In genomic region chr15:63440265-63440648, GRCh38 we compare ENCODE assay signal across 28 cellular contexts. TPM values are rescaled to one million over a fixed set of nuclear protein-coding genes. Genes with fewer than 3 reads are reported as not detected.
"Had no signal": no experiment of that assay in that cellular context is flagged by ENCODE, and none has a peak within 500 bp of the region (broad histone marks: within the 10 kb centered on the region; RNA-seq: fewer than 3 reads in every experiment).

No MANE protein-coding gene starts in this region.

- H3K27me3 ChIP-seq: colonic mucosa, dorsolateral prefrontal cortex, gastroesophageal sphincter, hepatocyte, neural progenitor cell, sigmoid colon, thyroid gland, upper lobe of left lung had no signal

- H3K27ac Mint-ChIP-seq: activated CD8-positive, alpha-beta T cell treated with anti-CD3 and anti-CD28 coated beads, Interleukin-2, amount 10 ng/mL, durations not matched to agents 7 days and 5 days; activated naive CD8-positive, alpha-beta T cell; mesothelial cell of epicardium; neural progenitor cell; stimulated activated effector memory CD8-positive, alpha-beta T cell treated with anti-CD3 and anti-CD28 coated beads, Interleukin-12 subunit alpha, Interleukin-12 subunit beta, amount 100 ng/mL, for 72 hours had no signal

- H3K36me3 ChIP-seq: colonic mucosa, gastroesophageal sphincter, neural progenitor cell, sigmoid colon, thyroid gland, upper lobe of left lung had no signal

- H3K4me3 Mint-ChIP-seq: activated CD8-positive, alpha-beta T cell treated with anti-CD3 and anti-CD28 coated beads, Interleukin-2, amount 10 ng/mL, durations not matched to agents 7 days and 5 days; mesothelial cell of epicardium; naive B cell; neural progenitor cell; stimulated activated effector memory CD8-positive, alpha-beta T cell treated with anti-CD3 and anti-CD28 coated beads, Interleukin-12 subunit alpha, Interleukin-12 subunit beta, amount 100 ng/mL, for 72 hours; stimulated activated naive CD8-positive, alpha-beta T cell treated with anti-CD3 and anti-CD28 coated beads, Interleukin-15, amount 100 ng/mL, for 72 hours had no signal

- H3K27ac ChIP-seq: colonic mucosa, dorsolateral prefrontal cortex, gastroesophageal sphincter, hepatocyte, neural progenitor cell, parathyroid adenoma, psoas muscle, sigmoid colon, thyroid gland, upper lobe of left lung had no signal

- H3K9ac ChIP-seq: neural progenitor cell, parathyroid adenoma had no signal

- H3K9me3 Mint-ChIP-seq: mesothelial cell of epicardium; naive B cell; neural progenitor cell; stimulated activated effector memory CD8-positive, alpha-beta T cell treated with anti-CD3 and anti-CD28 coated beads, Interleukin-12 subunit alpha, Interleukin-12 subunit beta, amount 100 ng/mL, for 72 hours; stimulated activated naive CD8-positive, alpha-beta T cell treated with anti-CD3 and anti-CD28 coated beads, Interleukin-15, amount 100 ng/mL, for 72 hours had no signal

- H3K36me3 Mint-ChIP-seq: activated naive CD8-positive, alpha-beta T cell; mesothelial cell of epicardium; naive B cell; neural progenitor cell; stimulated activated effector memory CD8-positive, alpha-beta T cell treated with anti-CD3 and anti-CD28 coated beads, Interleukin-12 subunit alpha, Interleukin-12 subunit beta, amount 100 ng/mL, for 72 hours had no signal

- H3K4me1 ChIP-seq: colonic mucosa had no signal

- ATAC-seq: activated CD4-positive, CD25-positive, alpha-beta regulatory T cell treated with anti-CD3 and anti-CD28 coated beads, Interleukin-2, amount 50 U/mL, for 24 hours; activated CD8-positive, alpha-beta T cell treated with anti-CD3 and anti-CD28 coated beads, Interleukin-2, amount 10 ng/mL, durations not matched to agents 7 days and 5 days; gastroesophageal sphincter; left cardiac atrium; psoas muscle; stimulated activated naive CD8-positive, alpha-beta T cell treated with anti-CD3 and anti-CD28 coated beads, Interleukin-15, amount 100 ng/mL, for 72 hours had no signal

- H3K27me3 Mint-ChIP-seq: activated naive CD8-positive, alpha-beta T cell; stimulated activated naive CD8-positive, alpha-beta T cell treated with anti-CD3 and anti-CD28 coated beads, Interleukin-15, amount 100 ng/mL, for 72 hours had no signal

- H3K4me2 ChIP-seq: hepatocyte, neural progenitor cell had no signal

- H3K9me3 ChIP-seq: colonic mucosa, gastroesophageal sphincter, psoas muscle, sigmoid colon, thyroid gland, upper lobe of left lung had no signal

- H3K4me3 ChIP-seq: colonic mucosa, dorsolateral prefrontal cortex, gastroesophageal sphincter, hepatocyte, neural progenitor cell, psoas muscle, sigmoid colon, thyroid gland, upper lobe of left lung had no signal

- DNase-seq: activated CD8-positive, alpha-beta T cell treated with anti-CD3 and anti-CD28 coated beads, Interleukin-2, amount 10 ng/mL, durations not matched to agents 7 days and 5 days; activated effector memory CD4-positive, alpha-beta T cell treated with Interleukin-2 at 50 U/mL for 16 hours; activated naive CD4-positive, alpha-beta T cell treated with Interleukin-2 at 50 U/mL for 16 hours; anterior cingulate cortex; colonic mucosa; dorsolateral prefrontal cortex; effector memory CD4-positive, alpha-beta T cell; left cardiac atrium; mammary epithelial cell; naive B cell; occipital lobe; psoas muscle; sigmoid colon; small intestine; stimulated activated CD4-positive, alpha-beta T cell treated with anti-CD3 and anti-CD28 coated beads, Interleukin-4, amount 100 ng/mL, for 24 hours; stimulated activated naive CD8-positive, alpha-beta T cell treated with anti-CD3 and anti-CD28 coated beads, Interleukin-15, amount 100 ng/mL, for 72 hours; SW 1271; upper lobe of left lung had no signal

RNA-seq across cellular contexts. Expression of gene CA12, which starts 58.6 kb away (rescaled TPM):
- total RNA-seq: activated CD8-positive, alpha-beta T cell treated with anti-CD3 and anti-CD28 coated beads, Interleukin-2, amount 10 ng/mL, durations not matched to agents 7 days and 5 days; T-helper 2 cell treated with Interferon-gamma antibody and Interleukin-4, amounts not matched to agents 100 ng/mL and 5 ng/mL, for 36 hours had no signal
